Comparison of ENCODE assay signal across 1 cellular context in genomic region chr11:65421204-65422103, GRCh38.
TF ChIP-seq lines count a peak whose summit lies in the region.

No MANE protein-coding gene starts in this region.

TF ChIP-seq in HEK293, 187 proteins besides CTCF, POLR2A, EP300 and RAD21 (continued from another document and continues in another):
- TF ChIP-seq ZNF274 (IDR thresholded peaks at IDR 0.05; ENCODE audit: low read length), result no peak
- no peak for TF ChIP-seq ZNF274 (tag by site-specific recombination; IDR thresholded peaks at IDR 0.05; ENCODE audit: borderline replicate concordance)
- TF ChIP-seq ZNF366 (tag by site-specific recombination; conservative IDR thresholded peaks at IDR 0.05), result peak; percentile 83
- peak; percentile 47 for TF ChIP-seq OSR2 (tag by site-specific recombination; IDR thresholded peaks at IDR 0.05)
- peak; percentile 85 for TF ChIP-seq ZSCAN30 (tag by site-specific recombination; IDR thresholded peaks at IDR 0.05)
- peak; percentile 41 for TF ChIP-seq ZFHX2 (tag by site-specific recombination; conservative IDR thresholded peaks at IDR 0.05)
- no peak for TF ChIP-seq ZNF645 (tag by site-specific recombination; IDR thresholded peaks at IDR 0.05)
- peak; percentile 76 for TF ChIP-seq ZEB2 (tag by site-specific recombination; IDR thresholded peaks at IDR 0.05)
- TF ChIP-seq ZNF423 (tag by site-specific recombination; IDR thresholded peaks at IDR 0.05), result 0 out of 2 replicates have a peak, but pooled peaks have one; percentile 46
- peak; percentile 89 for TF ChIP-seq ZIC2 (tag by site-specific recombination; IDR thresholded peaks at IDR 0.05)
- peak; percentile 77 for TF ChIP-seq WT1 (tag by site-specific recombination; IDR thresholded peaks at IDR 0.05)
- peak; percentile 95 for TF ChIP-seq HIC1 (tag by site-specific recombination; IDR thresholded peaks at IDR 0.05)
- peak; percentile 58; the same call in 1 of the 2 replicates for TF ChIP-seq ZBTB7A (tag by site-specific recombination; IDR thresholded peaks at IDR 0.05; ENCODE audit: low read depth)
- TF ChIP-seq ZNF629 (tag by site-specific recombination; IDR thresholded peaks at IDR 0.05), result peak; percentile 76
- peak; percentile 88 for TF ChIP-seq KLF1 (tag by site-specific recombination; IDR thresholded peaks at IDR 0.05)
- no peak for TF ChIP-seq KLF16 (tag by site-specific recombination; IDR thresholded peaks at IDR 0.05)
- peak; percentile 93 for TF ChIP-seq ZNF335 (tag by site-specific recombination; conservative IDR thresholded peaks at IDR 0.05)
- peak; percentile 16; the same call in 1 of the 2 replicates for TF ChIP-seq ZBTB11 (tag by site-specific recombination; conservative IDR thresholded peaks at IDR 0.05; ENCODE audit: low read depth)
- 0 out of 2 replicates have a peak, but pooled peaks have one; percentile 37 for TF ChIP-seq KLF10 (tag by site-specific recombination; IDR thresholded peaks at IDR 0.05)
- TF ChIP-seq ZBTB20 (tag by site-specific recombination; IDR thresholded peaks at IDR 0.05), result peak; percentile 68; the same call in 1 of the 2 replicates
- TF ChIP-seq ZBTB44 (tag by site-specific recombination; IDR thresholded peaks at IDR 0.05), result peak; percentile 47
- TF ChIP-seq ZNF660 (tag by site-specific recombination; IDR thresholded peaks at IDR 0.05), result peak; percentile 67; the same call in 1 of the 2 replicates
- peak; percentile 56; the same call in 1 of the 2 replicates for TF ChIP-seq ZBTB21 (tag by site-specific recombination; IDR thresholded peaks at IDR 0.05)
- peak; percentile 53; the same call in 1 of the 2 replicates for TF ChIP-seq FEZF1 (tag by site-specific recombination; IDR thresholded peaks at IDR 0.05)
- peak; percentile 92 for TF ChIP-seq ZBTB8A (tag by site-specific recombination; IDR thresholded peaks at IDR 0.05)
- TF ChIP-seq ZNF155 (tag by site-specific recombination; IDR thresholded peaks at IDR 0.05), result no peak
- 0 out of 2 replicates have a peak, but pooled peaks have one; percentile 18 for TF ChIP-seq ZNF843 (tag by site-specific recombination; IDR thresholded peaks at IDR 0.05)
- TF ChIP-seq ZXDB (tag by site-specific recombination; IDR thresholded peaks at IDR 0.05), result peak; percentile 72
- TF ChIP-seq ZNF76 (tag by site-specific recombination; IDR thresholded peaks at IDR 0.05; ENCODE audit: borderline replicate concordance, low read depth), result peak; percentile 58; the same call in 1 of the 2 replicates
- peak; percentile 59; the same call in 1 of the 2 replicates for TF ChIP-seq ZFP69B (tag by site-specific recombination; IDR thresholded peaks at IDR 0.05)
- peak; percentile 57; the same call in 1 of the 2 replicates for TF ChIP-seq SP3 (tag by site-specific recombination; IDR thresholded peaks at IDR 0.05)
- no peak for TF ChIP-seq YY1 (tag by site-specific recombination; IDR thresholded peaks at IDR 0.05)
- TF ChIP-seq ZNF211 (tag by site-specific recombination; IDR thresholded peaks at IDR 0.05; ENCODE audit: low read depth), result no peak
- TF ChIP-seq ZBTB17 (tag by site-specific recombination; IDR thresholded peaks at IDR 0.05), result peak; percentile 42
- TF ChIP-seq INSM2 (tag by site-specific recombination; IDR thresholded peaks at IDR 0.05), result peak; percentile 98
- no peak for TF ChIP-seq ZNF350 (tag by site-specific recombination; IDR thresholded peaks at IDR 0.05)
- TF ChIP-seq ZNF501 (tag by site-specific recombination; IDR thresholded peaks at IDR 0.05), result peak; percentile 56
- TF ChIP-seq GLIS1 (tag by site-specific recombination; IDR thresholded peaks at IDR 0.05), result peak; percentile 93
- TF ChIP-seq ZNF692 (tag by site-specific recombination; IDR thresholded peaks at IDR 0.05), result peak; percentile 53
- no peak; the same call in 1 of the 2 replicates for TF ChIP-seq ZNF558 (tag by site-specific recombination; IDR thresholded peaks at IDR 0.05)
- peak; percentile 93 for TF ChIP-seq BCL11A (tag by site-specific recombination; IDR thresholded peaks at IDR 0.05; ENCODE audit: low read depth)
- TF ChIP-seq TSHZ1 (tag by site-specific recombination; IDR thresholded peaks at IDR 0.05; ENCODE audit: borderline replicate concordance), result peak; percentile 90
- TF ChIP-seq MZF1 (tag by site-specific recombination; IDR thresholded peaks at IDR 0.05; ENCODE audit: borderline replicate concordance), result 0 out of 2 replicates have a peak, but pooled peaks have one; percentile 18
- TF ChIP-seq PATZ1 (tag by site-specific recombination; IDR thresholded peaks at IDR 0.05), result peak; percentile 95
- peak; percentile 80 for TF ChIP-seq SP7 (tag by site-specific recombination; IDR thresholded peaks at IDR 0.05)
- TF ChIP-seq ZNF639 (tag by site-specific recombination; IDR thresholded peaks at IDR 0.05), result peak; percentile 77; the same call in 1 of the 2 replicates
